ENCODE assay signal across 17 cellular contexts in genomic region chr5:59600998-59601397, GRCh38.
DNase-seq lines count a peak whose midpoint lies in the region; TF ChIP-seq lines count a peak whose summit lies in the region.
"Had no signal": no experiment of that assay in that cellular context is flagged by ENCODE, and none has a peak within 500 bp of the region (broad histone marks: within the 10 kb centered on the region; RNA-seq: fewer than 3 reads in every experiment).

No MANE protein-coding gene starts in this region.

- no peaks in the 10 kb centered on the region for H3K36me3 ChIP-seq in SJCRH30

- H3K4me3 Mint-ChIP-seq in nephron progenitor cell: no peak overlapping the region
- H3K4me3 Mint-ChIP-seq: CD8-positive, alpha-beta T cell; GM23338 had no signal

- H3K9me3 Mint-ChIP-seq in nephron progenitor cell: no peaks in the 10 kb centered on the region
- H3K9me3 Mint-ChIP-seq: CD8-positive, alpha-beta T cell; GM23338 had no signal

- H3K27me3 Mint-ChIP-seq in nephron progenitor cell (ENCODE audit: low read depth, poor library complexity): no peaks in the 10 kb centered on the region

- H3K36me3 Mint-ChIP-seq in nephron progenitor cell (ENCODE audit: low read depth): no peaks in the 10 kb centered on the region
- H3K36me3 Mint-ChIP-seq: CD8-positive, alpha-beta T cell had no signal

- DNase-seq in NCI-H82 (lab: John Stamatoyannopoulos, UW) (peak; percentile 6), NCI-H82 treated with DMSO at 0.1 percent for 48 hours (lab: John Stamatoyannopoulos, UW; ENCODE audit: unreplicated experiment) (no peak), SJCRH30 (peak; percentile 24 to 49), nephron progenitor cell (no peak), SIG-M5 treated with dmso at 0.1 percent for 504 hours (lab: John Stamatoyannopoulos, UW; ENCODE audit: unreplicated experiment) (no peak), anterior cingulate cortex (lab: John Stamatoyannopoulos, UW) (no peak), NCI-H187 treated with DMSO at 0.1 percent for 48 hours (lab: John Stamatoyannopoulos, UW) (no peak)
- DNase-seq: Calu3; CD8-positive, alpha-beta T cell; DMS79; NCI-H1092 treated with DMSO at 0.1 percent for 48 hours; NCI-H1694; NCI-H774; PC-3; RPMI8226; SHP77 treated with DMSO at 0.1 percent for 48 hours had no signal

- peaks cover 24% of the 10 kb centered on the region for H3K4me1 Mint-ChIP-seq in nephron progenitor cell

- H3K27me3 ChIP-seq in SJCRH30: no peaks in the 10 kb centered on the region

- peaks cover 14% of the 10 kb centered on the region for H3K4me1 ChIP-seq in SJCRH30

- H3K27ac Mint-ChIP-seq in nephron progenitor cell: peak overlapping the region; percentile 9
- H3K27ac Mint-ChIP-seq: CD8-positive, alpha-beta T cell; GM23338 had no signal

- no peak overlapping the region for H3K27ac ChIP-seq in SJCRH30

- no peak overlapping the region for H3K4me3 ChIP-seq in SJCRH30
- H3K4me3 ChIP-seq: GM23338 had no signal

- no peak for TF ChIP-seq CTCF in nephron progenitor cell (IDR thresholded peaks at IDR 0.05)

- no peaks in the 10 kb centered on the region for H3K9me3 ChIP-seq in SJCRH30 (replicated peaks)

Comparison
In these comparisons a context has a peak if more than half of its experiments do, and no peak if none do; other contexts are left out.
1. DNase-seq: peak in NCI-H82 (single experiment) and SJCRH30 (2 of 2); none in NCI-H82 treated with DMSO at 0.1 percent for 48 hours (single experiment), nephron progenitor cell (single experiment), SIG-M5 treated with dmso at 0.1 percent for 504 hours (single experiment), anterior cingulate cortex (0 of 58) and NCI-H187 treated with DMSO at 0.1 percent for 48 hours (single experiment).